2 cellular contexts compared by ENCODE assay signal in genomic region chr17:72123496-72123963, GRCh38.
TF ChIP-seq lines count a peak whose summit lies in the region.

No MANE protein-coding gene starts in this region.

TF ChIP-seq in HepG2, 621 proteins besides CTCF, POLR2A, EP300 and RAD21 (continues in another document):
- TF ChIP-seq TGIF2 (CRISPR knock-in tag; IDR thresholded peaks at IDR 0.05) (no peak; the same call in 1 of the 2 replicates), ELF1 (CRISPR knock-in tag; IDR thresholded peaks at IDR 0.05) (0 out of 2 replicates have a peak, but pooled peaks have one; percentile 10), TCF12 (IDR thresholded peaks at IDR 0.05) (no peak), TCF12 (CRISPR knock-in tag; IDR thresholded peaks at IDR 0.05) (0 out of 2 replicates have a peak, but pooled peaks have one; percentile 14), POLR2AphosphoS2 (IDR thresholded peaks at IDR 0.05; ENCODE audit: low read depth, low read length) (no peak), ZNF878 (CRISPR knock-in tag; IDR thresholded peaks at IDR 0.05) (0 out of 2 replicates have a peak, but pooled peaks have one; percentile 25), SRSF1 (optimal IDR thresholded peaks at IDR 0.05; ENCODE audit: low read depth, low read length) (no peak), ZFAT (CRISPR knock-in tag; conservative IDR thresholded peaks at IDR 0.05) (no peak), HOXA9 (CRISPR knock-in tag; IDR thresholded peaks at IDR 0.05; ENCODE audit: borderline replicate concordance) (no peak), XBP1 (CRISPR knock-in tag; IDR thresholded peaks at IDR 0.05) (0 out of 2 replicates have a peak, but pooled peaks have one; percentile 46), ZNF782 (CRISPR knock-in tag; IDR thresholded peaks at IDR 0.05; ENCODE audit: borderline replicate concordance) (no peak), SIN3B (IDR thresholded peaks at IDR 0.05; ENCODE audit: low read length) (no peak), ZNF180 (CRISPR knock-in tag; IDR thresholded peaks at IDR 0.05; ENCODE audit: borderline replicate concordance, low read depth) (no peak), JUNB (CRISPR knock-in tag; IDR thresholded peaks at IDR 0.05; ENCODE audit: borderline replicate concordance) (no peak), PHF20 (CRISPR knock-in tag; IDR thresholded peaks at IDR 0.05) (no peak), TEF (CRISPR knock-in tag; IDR thresholded peaks at IDR 0.05) (no peak), SMAD3 (CRISPR knock-in tag; IDR thresholded peaks at IDR 0.05) (no peak), ZNF674 (CRISPR knock-in tag; IDR thresholded peaks at IDR 0.05; ENCODE audit: low read depth) (0 out of 2 replicates have a peak, but pooled peaks have one; percentile 79), PTBP1 (IDR thresholded peaks at IDR 0.05; ENCODE audit: low read depth, low read length, poor library complexity, severe bottlenecking) (peak; percentile 83), AFF4 (CRISPR knock-in tag; IDR thresholded peaks at IDR 0.05) (no peak), SIX4 (CRISPR knock-in tag; IDR thresholded peaks at IDR 0.05) (no peak), MEIS2 (CRISPR knock-in tag; IDR thresholded peaks at IDR 0.05) (peak; percentile 47)
- TF ChIP-seq, protein P1, sequence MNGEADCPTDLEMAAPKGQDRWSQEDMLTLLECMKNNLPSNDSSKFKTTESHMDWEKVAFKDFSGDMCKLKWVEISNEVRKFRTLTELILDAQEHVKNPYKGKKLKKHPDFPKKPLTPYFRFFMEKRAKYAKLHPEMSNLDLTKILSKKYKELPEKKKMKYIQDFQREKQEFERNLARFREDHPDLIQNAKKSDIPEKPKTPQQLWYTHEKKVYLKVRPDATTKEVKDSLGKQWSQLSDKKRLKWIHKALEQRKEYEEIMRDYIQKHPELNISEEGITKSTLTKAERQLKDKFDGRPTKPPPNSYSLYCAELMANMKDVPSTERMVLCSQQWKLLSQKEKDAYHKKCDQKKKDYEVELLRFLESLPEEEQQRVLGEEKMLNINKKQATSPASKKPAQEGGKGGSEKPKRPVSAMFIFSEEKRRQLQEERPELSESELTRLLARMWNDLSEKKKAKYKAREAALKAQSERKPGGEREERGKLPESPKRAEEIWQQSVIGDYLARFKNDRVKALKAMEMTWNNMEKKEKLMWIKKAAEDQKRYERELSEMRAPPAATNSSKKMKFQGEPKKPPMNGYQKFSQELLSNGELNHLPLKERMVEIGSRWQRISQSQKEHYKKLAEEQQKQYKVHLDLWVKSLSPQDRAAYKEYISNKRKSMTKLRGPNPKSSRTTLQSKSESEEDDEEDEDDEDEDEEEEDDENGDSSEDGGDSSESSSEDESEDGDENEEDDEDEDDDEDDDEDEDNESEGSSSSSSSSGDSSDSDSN (CRISPR knock-in tag; IDR thresholded peaks at IDR 0.05) = peak; percentile 17; the same call in 1 of the 2 replicates
- TF ChIP-seq, protein P2, sequence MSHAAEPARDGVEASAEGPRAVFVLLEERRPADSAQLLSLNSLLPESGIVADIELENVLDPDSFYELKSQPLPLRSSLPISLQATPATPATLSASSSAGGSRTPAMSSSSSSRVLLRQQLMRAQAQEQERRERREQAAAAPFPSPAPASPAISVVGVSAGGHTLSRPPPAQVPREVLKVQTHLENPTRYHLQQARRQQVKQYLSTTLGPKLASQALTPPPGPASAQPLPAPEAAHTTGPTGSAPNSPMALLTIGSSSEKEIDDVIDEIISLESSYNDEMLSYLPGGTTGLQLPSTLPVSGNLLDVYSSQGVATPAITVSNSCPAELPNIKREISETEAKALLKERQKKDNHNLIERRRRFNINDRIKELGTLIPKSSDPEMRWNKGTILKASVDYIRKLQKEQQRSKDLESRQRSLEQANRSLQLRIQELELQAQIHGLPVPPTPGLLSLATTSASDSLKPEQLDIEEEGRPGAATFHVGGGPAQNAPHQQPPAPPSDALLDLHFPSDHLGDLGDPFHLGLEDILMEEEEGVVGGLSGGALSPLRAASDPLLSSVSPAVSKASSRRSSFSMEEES (CRISPR knock-in tag; IDR thresholded peaks at IDR 0.05) = 0 out of 2 replicates have a peak, but pooled peaks have one; percentile 3

TF ChIP-seq in H1, 55 proteins besides CTCF, POLR2A, EP300 and RAD21:
- TF ChIP-seq CREB1 (IDR thresholded peaks at IDR 0.05) (peak; percentile 8; the same call in 1 of the 2 replicates), CBX8 (IDR thresholded peaks at IDR 0.05; ENCODE audit: borderline replicate concordance, low read depth, low read length) (no peak), JUN (IDR thresholded peaks at IDR 0.05; ENCODE audit: low read depth, low read length) (no peak), TAF7 (optimal IDR thresholded peaks at IDR 0.05; ENCODE audit: borderline replicate concordance, low read depth, low read length) (no peak), CEBPB (IDR thresholded peaks at IDR 0.05; ENCODE audit: low read depth, low read length) (no peak), TCF12 (IDR thresholded peaks at IDR 0.05; ENCODE audit: low read depth, low read length) (no peak), SUZ12 (IDR thresholded peaks at IDR 0.05; ENCODE audit: low read length) (no peak)
- TF ChIP-seq, protein P3, sequence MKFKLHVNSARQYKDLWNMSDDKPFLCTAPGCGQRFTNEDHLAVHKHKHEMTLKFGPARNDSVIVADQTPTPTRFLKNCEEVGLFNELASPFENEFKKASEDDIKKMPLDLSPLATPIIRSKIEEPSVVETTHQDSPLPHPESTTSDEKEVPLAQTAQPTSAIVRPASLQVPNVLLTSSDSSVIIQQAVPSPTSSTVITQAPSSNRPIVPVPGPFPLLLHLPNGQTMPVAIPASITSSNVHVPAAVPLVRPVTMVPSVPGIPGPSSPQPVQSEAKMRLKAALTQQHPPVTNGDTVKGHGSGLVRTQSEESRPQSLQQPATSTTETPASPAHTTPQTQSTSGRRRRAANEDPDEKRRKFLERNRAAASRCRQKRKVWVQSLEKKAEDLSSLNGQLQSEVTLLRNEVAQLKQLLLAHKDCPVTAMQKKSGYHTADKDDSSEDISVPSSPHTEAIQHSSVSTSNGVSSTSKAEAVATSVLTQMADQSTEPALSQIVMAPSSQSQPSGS (IDR thresholded peaks at IDR 0.05; ENCODE audit: low read length) = no peak
